Comparison of ENCODE assay signal across 27 cellular contexts in genomic region chr2:182862003-182862402, GRCh38. TPM values are rescaled to one million over a fixed set of nuclear protein-coding genes. Genes with fewer than 3 reads are reported as not detected.
DNase-seq lines count a peak whose midpoint lies in the region; ATAC-seq and TF ChIP-seq lines count a peak whose summit lies in the region.
"Had no signal": no experiment of that assay in that cellular context is flagged by ENCODE, and none has a peak within 500 bp of the region (broad histone marks: within the 10 kb centered on the region; RNA-seq: fewer than 3 reads in every experiment).

No MANE protein-coding gene starts in this region.

- peaks cover 6% of the 10 kb centered on the region for H3K9me3 Mint-ChIP-seq in endodermal cell
- H3K9me3 Mint-ChIP-seq: activated naive CD4-positive, alpha-beta T cell treated with anti-CD3 and anti-CD28 coated beads, Interleukin-2, amount 50 U/mL, for 24 hours; T-helper 1 cell treated with Interleukin-12 subunit alpha and Interleukin-12 subunit beta and Interleukin-4 antibody, amounts not matched to agents 30 μg/mL and 1 μg/mL, for 36 hours had no signal

- ATAC-seq in left cardiac atrium (peak; percentile 53 to 63), omental fat pad (ENCODE audit: low FRiP score) (peak; percentile 72), GM21786 (IDR thresholded peaks at IDR 0.05; ENCODE audit: unreplicated experiment) (no peak)
- ATAC-seq: A549; naive thymus-derived CD8-positive, alpha-beta T cell had no signal

- TF ChIP-seq CTCF in right atrium auricular region (IDR thresholded peaks at IDR 0.05) (no peak), endodermal cell (conservative IDR thresholded peaks at IDR 0.05) (no peak), omental fat pad (IDR thresholded peaks at IDR 0.05) (no peak), uterus (IDR thresholded peaks at IDR 0.05) (no peak)

- TF ChIP-seq POLR2A in uterus (IDR thresholded peaks at IDR 0.05): no peak

- DNase-seq in left cardiac atrium (peak; percentile 32), right atrium auricular region (ENCODE audit: low spot score) (no peak), endodermal cell (no peak), omental fat pad (ENCODE audit: low spot score) (no peak), uterus (peak; percentile 22 to 27), amygdala (lab: John Stamatoyannopoulos, UW) (no peak)
- DNase-seq in stimulated activated CD8-positive, alpha-beta memory T cell treated with anti-CD3 and anti-CD28 coated beads, Interleukin-4, amount 100 ng/mL, for 48 hours: no peak
- DNase-seq: activated CD4-positive, alpha-beta T cell treated with anti-CD3 and anti-CD28 coated beads for 4 hours; BE2C; COR-L47; effector memory CD4-positive, alpha-beta T cell; glutamatergic neuron; GOT3; kidney glomerular epithelial cell; MG63; naive thymus-derived CD8-positive, alpha-beta T cell; NCI-H1417; NCI-H446 treated with DMSO at 0.1 percent for 48 hours; small intestine; stimulated activated naive CD4-positive, alpha-beta T cell treated with Interleukin-2 at 50 U/mL for 16 hours; trophoblast cell had no signal

- H3K27me3 Mint-ChIP-seq in endodermal cell (ENCODE audit: insufficient read depth): peaks cover 26% of the 10 kb centered on the region

- H3K27ac ChIP-seq in right atrium auricular region: no peak overlapping the region
- no peak overlapping the region for H3K27ac ChIP-seq in endodermal cell (ENCODE audit: low read depth, low read length)
- H3K27ac ChIP-seq in uterus: peak overlapping the region; percentile 26 to 51
- H3K27ac ChIP-seq: A549 had no signal

- H3K9me3 ChIP-seq in right atrium auricular region (no peaks in the 10 kb centered on the region), endodermal cell (ENCODE audit: control insufficient read depth, low read length) (peaks cover 13% of the 10 kb centered on the region), uterus (no peaks in the 10 kb centered on the region)
- H3K9me3 ChIP-seq: BE2C, MG63 had no signal

- peaks cover 53% of the 10 kb centered on the region for H3K4me1 Mint-ChIP-seq in endodermal cell

- H3K27ac Mint-ChIP-seq in endodermal cell: no peak overlapping the region
- H3K27ac Mint-ChIP-seq: activated naive CD4-positive, alpha-beta T cell treated with anti-CD3 and anti-CD28 coated beads, Interleukin-2, amount 50 U/mL, for 24 hours; IgD-negative memory B cell; naive thymus-derived CD8-positive, alpha-beta T cell; T-helper 1 cell treated with Interleukin-12 subunit alpha and Interleukin-12 subunit beta and Interleukin-4 antibody, amounts not matched to agents 30 μg/mL and 1 μg/mL, for 36 hours had no signal

- no peak overlapping the region for H3K9ac ChIP-seq in endodermal cell (ENCODE audit: extremely low read depth, low read length, poor library complexity, severe bottlenecking)

- H3K27me3 ChIP-seq in right atrium auricular region (no peaks in the 10 kb centered on the region), endodermal cell (ENCODE audit: control insufficient read depth, insufficient read depth, low read length, poor library complexity, severe bottlenecking) (no peaks in the 10 kb centered on the region), uterus (no peaks in the 10 kb centered on the region)
- H3K27me3 ChIP-seq: BE2C, MG63 had no signal

- H3K4me1 ChIP-seq in right atrium auricular region (peaks cover 0 to 14% of the 10 kb centered on the region in 2 donors), endodermal cell (ENCODE audit: control insufficient read depth, insufficient read depth, low read length) (peaks cover 12% of the 10 kb centered on the region), uterus (no peaks in the 10 kb centered on the region)
- H3K4me1 ChIP-seq: A549, BE2C had no signal

- H3K4me3 ChIP-seq in right atrium auricular region: no peak overlapping the region
- H3K4me3 ChIP-seq in endodermal cell (ENCODE audit: low read length): peak overlapping the region; percentile 19
- no peak overlapping the region for H3K4me3 ChIP-seq in uterus
- H3K4me3 ChIP-seq: A549, MG63 had no signal

- H3K36me3 ChIP-seq in right atrium auricular region (no peaks in the 10 kb centered on the region), endodermal cell (ENCODE audit: control insufficient read depth, insufficient read depth, low read length) (peaks cover 14% of the 10 kb centered on the region), uterus (no peaks in the 10 kb centered on the region)
- H3K36me3 ChIP-seq: BE2C, MG63 had no signal

- intact Hi-C loops in left cardiac atrium (cut with DNase I): no loop called here
- intact Hi-C loops in uterus (cut with DNase I; ENCODE audit: low total_unique reads): no loop called here

- WGBS in endodermal cell (ENCODE audit: insufficient coverage in 1 of 2, insufficient read length in 1 of 2), 2 experiments: 85 to 92% methylated on average over 3 to 4 of the region's 4 CpGs

- H3K4me3 Mint-ChIP-seq in endodermal cell: no peak overlapping the region
- H3K4me3 Mint-ChIP-seq: activated naive CD4-positive, alpha-beta T cell treated with anti-CD3 and anti-CD28 coated beads, Interleukin-2, amount 50 U/mL, for 24 hours; IgD-negative memory B cell; naive thymus-derived CD8-positive, alpha-beta T cell; T-helper 1 cell treated with Interleukin-12 subunit alpha and Interleukin-12 subunit beta and Interleukin-4 antibody, amounts not matched to agents 30 μg/mL and 1 μg/mL, for 36 hours had no signal

- H3K36me3 Mint-ChIP-seq in endodermal cell (ENCODE audit: low read depth): peaks cover 14% of the 10 kb centered on the region
- H3K36me3 Mint-ChIP-seq: activated naive CD4-positive, alpha-beta T cell treated with anti-CD3 and anti-CD28 coated beads, Interleukin-2, amount 50 U/mL, for 24 hours; IgD-negative memory B cell had no signal

RNA-seq across cellular contexts. Expression of gene FRZB, which starts 4.4 kb away (rescaled TPM):
- total RNA-seq in left cardiac atrium: 1 to 10 TPM; 2.4 to 5.3 TPM
- 1 to 10 TPM; 1.8 to 2.4 TPM for total RNA-seq in right atrium auricular region
- total RNA-seq in endodermal cell: 100 to 1,000 TPM in 1 of 2 donors, 10 to 100 TPM in 1; 54.8 to 107 TPM
- polyA plus RNA-seq in endodermal cell (2013, experiment 1 of 2): 38.5 TPM
- polyA plus RNA-seq in endodermal cell (2013, experiment 2 of 2): 42.6 TPM
- 1 to 10 TPM; 1.8 to 4.9 (median 2.0) TPM for total RNA-seq in omental fat pad
- total RNA-seq in uterus: 10 to 100 TPM in 1 of 4 donors, 1 to 10 TPM in 2, under 1 TPM in 1; 0.29 to 15.1 (median 7.3) TPM
- total RNA-seq: Daoy; naive thymus-derived CD8-positive, alpha-beta T cell had no signal
- polyA plus RNA-seq: naive thymus-derived CD8-positive, alpha-beta T cell had no signal

Comparison
In these comparisons a context has a peak if more than half of its experiments do, and no peak if none do; other contexts are left out.
1. DNase-seq: peak in left cardiac atrium (single experiment) and uterus (2 of 2); none in right atrium auricular region (single experiment), endodermal cell (single experiment), omental fat pad (single experiment), amygdala (0 of 56) and stimulated activated CD8-positive, alpha-beta memory T cell treated with anti-CD3 and anti-CD28 coated beads, Interleukin-4, amount 100 ng/mL, for 48 hours (single experiment).
2. H3K27ac ChIP-seq: peak in uterus (2 of 2); none in right atrium auricular region (0 of 2) and endodermal cell (single experiment).